In the genomic region with DNA sequence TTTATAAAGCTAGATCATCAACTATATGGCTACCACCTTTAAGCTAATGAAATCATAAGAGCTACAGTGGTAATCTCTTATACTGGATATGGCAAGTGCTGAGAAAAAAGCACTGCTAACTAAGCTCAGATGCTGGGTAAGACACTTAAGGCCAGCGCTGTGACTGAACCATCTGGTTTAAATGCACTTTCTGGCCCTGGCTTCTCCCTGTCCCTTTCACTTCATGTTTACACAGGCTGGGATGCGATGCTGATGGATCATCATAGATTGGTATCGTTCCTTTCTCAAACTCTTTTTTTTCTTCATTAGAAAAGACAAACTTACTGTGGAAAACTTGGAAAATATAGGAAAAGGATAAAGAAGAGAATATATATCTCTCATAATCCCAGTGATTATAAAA, we compare ENCODE assay signal across 1 cellular context.
TF ChIP-seq lines count a peak whose summit lies in the region.

No MANE protein-coding gene starts in this region.

TF ChIP-seq in SK-N-SH treated with all-trans-retinoic acid at 6 μM for 48 hours, 23 proteins besides CTCF, POLR2A, EP300 and RAD21 (continued from another document):
- TF ChIP-seq, protein P1, sequence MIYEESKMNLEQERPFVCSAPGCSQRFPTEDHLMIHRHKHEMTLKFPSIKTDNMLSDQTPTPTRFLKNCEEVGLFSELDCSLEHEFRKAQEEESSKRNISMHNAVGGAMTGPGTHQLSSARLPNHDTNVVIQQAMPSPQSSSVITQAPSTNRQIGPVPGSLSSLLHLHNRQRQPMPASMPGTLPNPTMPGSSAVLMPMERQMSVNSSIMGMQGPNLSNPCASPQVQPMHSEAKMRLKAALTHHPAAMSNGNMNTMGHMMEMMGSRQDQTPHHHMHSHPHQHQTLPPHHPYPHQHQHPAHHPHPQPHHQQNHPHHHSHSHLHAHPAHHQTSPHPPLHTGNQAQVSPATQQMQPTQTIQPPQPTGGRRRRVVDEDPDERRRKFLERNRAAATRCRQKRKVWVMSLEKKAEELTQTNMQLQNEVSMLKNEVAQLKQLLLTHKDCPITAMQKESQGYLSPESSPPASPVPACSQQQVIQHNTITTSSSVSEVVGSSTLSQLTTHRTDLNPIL (CRISPR knock-in tag; IDR thresholded peaks at IDR 0.05; ENCODE audit: low read depth), result peak; percentile 22; the same call in 1 of the 2 replicates
- TF ChIP-seq ESRRG (CRISPR knock-in tag; IDR thresholded peaks at IDR 0.05), result peak; percentile 63; the same call in 1 of the 2 replicates
- TF ChIP-seq GLIS3 (CRISPR knock-in tag; IDR thresholded peaks at IDR 0.05), result no peak
- no peak for TF ChIP-seq ARNTL (CRISPR knock-in tag; IDR thresholded peaks at IDR 0.05; ENCODE audit: borderline replicate concordance, low read depth)
- peak; percentile 96 for TF ChIP-seq TCF4 (CRISPR knock-in tag; IDR thresholded peaks at IDR 0.05; ENCODE audit: borderline replicate concordance)
- no peak for TF ChIP-seq RARB (CRISPR knock-in tag; IDR thresholded peaks at IDR 0.05)
